8 cellular contexts compared by ENCODE assay signal in genomic region chr17:83051423-83052240, GRCh38. TPM values are rescaled to one million over a fixed set of nuclear protein-coding genes. Genes with fewer than 3 reads are reported as not detected.
DNase-seq lines count a peak whose midpoint lies in the region; ATAC-seq and TF ChIP-seq lines count a peak whose summit lies in the region.

No MANE protein-coding gene starts in this region.

- DNase-seq in DMS53 treated with DMSO at 0.1 percent for 48 hours (lab: John Stamatoyannopoulos, UW; ENCODE audit: unreplicated experiment) (peak; percentile 99), KG1 (lab: John Stamatoyannopoulos, UW) (peak; percentile 94), Peyer's patch (peak; percentile 95 to 99 (median 99)), fibroblast of gingiva (ENCODE audit: low read depth) (peak; percentile 97)
- peak; percentile 98 for DNase-seq in activated T-helper 1 cell treated with anti-CD3 and anti-CD28 coated beads, Interleukin-12 subunit alpha, Interleukin-12 subunit beta, Interleukin-2, Interleukin-4 antibody, amounts not matched to agents 30 ng/mL and 10 ng/mL and 1 ng/mL, durations not matched to agents 14 hours and 24 hours and 36 hours (ENCODE audit: low spot score)
- peak; percentile 97 to 100 (median 99) for DNase-seq in naive thymus-derived CD4-positive, alpha-beta T cell

- peak overlapping the region; percentile 58 to 87 (median 67) for H3K4me3 ChIP-seq in Peyer's patch
- H3K4me3 ChIP-seq in naive thymus-derived CD4-positive, alpha-beta T cell (ENCODE audit: low read length), result peak overlapping the region; percentile 75

- peaks cover 26% of the 10 kb centered on the region for H3K4me1 Mint-ChIP-seq in activated T-helper 1 cell treated with anti-CD3 and anti-CD28 coated beads, Interleukin-12 subunit alpha, Interleukin-12 subunit beta, Interleukin-2, Interleukin-4 antibody, amounts not matched to agents 30 ng/mL and 10 ng/mL and 1 ng/mL, durations not matched to agents 14 hours and 24 hours and 36 hours (ENCODE audit: low read depth)
- H3K4me1 Mint-ChIP-seq in naive thymus-derived CD4-positive, alpha-beta T cell, result peaks cover 17 to 38% (median 20%) of the 10 kb centered on the region in 7 donors
- peaks cover 43% of the 10 kb centered on the region for H3K4me1 Mint-ChIP-seq in stimulated activated memory B cell treated with anti-CD40 and anti-IgM and Interleukin-4, amounts not matched to agents 10 μg/mL and 1 μg/mL and 100 μg/mL, for 72 hours

- H3K27ac Mint-ChIP-seq in activated T-helper 1 cell treated with anti-CD3 and anti-CD28 coated beads, Interleukin-12 subunit alpha, Interleukin-12 subunit beta, Interleukin-2, Interleukin-4 antibody, amounts not matched to agents 30 ng/mL and 10 ng/mL and 1 ng/mL, durations not matched to agents 14 hours and 24 hours and 36 hours, result peak overlapping the region; percentile 84
- peak overlapping the region; percentile 56 to 94 (median 89) for H3K27ac Mint-ChIP-seq in naive thymus-derived CD4-positive, alpha-beta T cell
- H3K27ac Mint-ChIP-seq in stimulated activated memory B cell treated with anti-CD40 and anti-IgM and Interleukin-4, amounts not matched to agents 10 μg/mL and 1 μg/mL and 100 μg/mL, for 72 hours, result peak overlapping the region; percentile 71

- POLR2A ChIA-PET in naive thymus-derived CD4-positive, alpha-beta T cell (lab: Charles Lee), result interaction anchor here (0.6 to 1.1 kb wide), 9 partner anchors 11 to 229 kb away, joined by 3 to 5 read pairs (median 3); no protein-coding TSS in a partner anchor

- peak overlapping the region; percentile 85 to 94 (median 87) for H3K27ac ChIP-seq in Peyer's patch
- peak overlapping the region; percentile 91 for H3K27ac ChIP-seq in naive thymus-derived CD4-positive, alpha-beta T cell (ENCODE audit: low read depth, low read length)

- CTCF ChIA-PET in naive thymus-derived CD4-positive, alpha-beta T cell (lab: Charles Lee), result interaction anchor here (0.6 kb wide), 1 partner anchor 269 kb away, joined by 7 read pairs; no protein-coding TSS in a partner anchor

- H3K4me1 ChIP-seq in Peyer's patch, result peaks cover 0 to 16% (median 7%) of the 10 kb centered on the region in 4 donors
- H3K4me1 ChIP-seq in naive thymus-derived CD4-positive, alpha-beta T cell (ENCODE audit: control insufficient read depth in 2 of 2, insufficient read depth in 2 of 2, low read length in 2 of 2), result peaks cover 22 to 26% of the 10 kb centered on the region in 2 donors

- no peaks in the 10 kb centered on the region for H3K27me3 ChIP-seq in Peyer's patch
- no peaks in the 10 kb centered on the region for H3K27me3 ChIP-seq in naive thymus-derived CD4-positive, alpha-beta T cell (ENCODE audit: control insufficient read depth in 2 of 2, insufficient read depth in 2 of 2, low read length in 2 of 2)

- peaks cover 3% of the 10 kb centered on the region for H3K9me3 Mint-ChIP-seq in activated T-helper 1 cell treated with anti-CD3 and anti-CD28 coated beads, Interleukin-12 subunit alpha, Interleukin-12 subunit beta, Interleukin-2, Interleukin-4 antibody, amounts not matched to agents 30 ng/mL and 10 ng/mL and 1 ng/mL, durations not matched to agents 14 hours and 24 hours and 36 hours
- peaks cover 0 to 6% (median 0%) of the 10 kb centered on the region in 11 donors for H3K9me3 Mint-ChIP-seq in naive thymus-derived CD4-positive, alpha-beta T cell
- peaks cover 3% of the 10 kb centered on the region for H3K9me3 Mint-ChIP-seq in stimulated activated memory B cell treated with anti-CD40 and anti-IgM and Interleukin-4, amounts not matched to agents 10 μg/mL and 1 μg/mL and 100 μg/mL, for 72 hours

- H3K4me3 Mint-ChIP-seq in activated T-helper 1 cell treated with anti-CD3 and anti-CD28 coated beads, Interleukin-12 subunit alpha, Interleukin-12 subunit beta, Interleukin-2, Interleukin-4 antibody, amounts not matched to agents 30 ng/mL and 10 ng/mL and 1 ng/mL, durations not matched to agents 14 hours and 24 hours and 36 hours, result peak overlapping the region; percentile 90
- peak overlapping the region; percentile 68 to 91 (median 83) for H3K4me3 Mint-ChIP-seq in naive thymus-derived CD4-positive, alpha-beta T cell
- peak overlapping the region; percentile 83 for H3K4me3 Mint-ChIP-seq in stimulated activated memory B cell treated with anti-CD40 and anti-IgM and Interleukin-4, amounts not matched to agents 10 μg/mL and 1 μg/mL and 100 μg/mL, for 72 hours

- ATAC-seq in GM21723 (IDR thresholded peaks at IDR 0.05; ENCODE audit: unreplicated experiment), result peak; percentile 84
- peak; percentile 94 for ATAC-seq in naive thymus-derived CD4-positive, alpha-beta T cell
- ATAC-seq in stimulated activated memory B cell treated with anti-CD40 and anti-IgM and Interleukin-4, amounts not matched to agents 10 μg/mL and 1 μg/mL and 100 μg/mL, for 72 hours, result peak; percentile 96

- no peaks in the 10 kb centered on the region for H3K36me3 ChIP-seq in Peyer's patch
- H3K36me3 ChIP-seq in naive thymus-derived CD4-positive, alpha-beta T cell (ENCODE audit: control insufficient read depth in 2 of 3, insufficient read depth in 3 of 3, low read length in 3 of 3), result peaks cover 0 to 5% (median 0%) of the 10 kb centered on the region in 3 experiments

- H3K36me3 Mint-ChIP-seq in activated T-helper 1 cell treated with anti-CD3 and anti-CD28 coated beads, Interleukin-12 subunit alpha, Interleukin-12 subunit beta, Interleukin-2, Interleukin-4 antibody, amounts not matched to agents 30 ng/mL and 10 ng/mL and 1 ng/mL, durations not matched to agents 14 hours and 24 hours and 36 hours (ENCODE audit: low read depth), result peaks cover 9% of the 10 kb centered on the region
- peaks cover 2 to 16% (median 7%) of the 10 kb centered on the region in 5 donors for H3K36me3 Mint-ChIP-seq in naive thymus-derived CD4-positive, alpha-beta T cell
- peaks cover 11% of the 10 kb centered on the region for H3K36me3 Mint-ChIP-seq in stimulated activated memory B cell treated with anti-CD40 and anti-IgM and Interleukin-4, amounts not matched to agents 10 μg/mL and 1 μg/mL and 100 μg/mL, for 72 hours

- TF ChIP-seq CTCF in Peyer's patch (IDR thresholded peaks at IDR 0.05), result peak in 2 of 6 experiments; percentile 19 to 20

- intact Hi-C loops in activated T-helper 1 cell treated with anti-CD3 and anti-CD28 coated beads, Interleukin-12 subunit alpha, Interleukin-12 subunit beta, Interleukin-2, Interleukin-4 antibody, amounts not matched to agents 30 ng/mL and 10 ng/mL and 1 ng/mL, durations not matched to agents 14 hours and 24 hours and 36 hours (cut with micrococcal nuclease), result loop anchor here (1.0 to 5.0 kb wide), 7 partner anchors 28 to 403 kb away; partner anchors contain the start of genes FN3KRP, METRNL, TBCD and WDR45B
- intact Hi-C loops in naive thymus-derived CD4-positive, alpha-beta T cell (cut with micrococcal nuclease), result loop anchor here (1.0 to 5.0 kb wide), 9 partner anchors 28 to 594 kb away; partner anchors contain the start of genes WDR45B (in 2 of the 2), FN3KRP (in 1 of the 2), METRNL (in 1 of the 2) and NARF (in 1 of the 2)

- no peaks in the 10 kb centered on the region for H3K9me3 ChIP-seq in Peyer's patch
- H3K9me3 ChIP-seq in naive thymus-derived CD4-positive, alpha-beta T cell (ENCODE audit: control insufficient read depth in 2 of 3, low read length in 3 of 3), result no peaks in the 10 kb centered on the region

- TF ChIP-seq POLR2A in Peyer's patch (IDR thresholded peaks at IDR 0.05), result peak; percentile 76 to 83

- H3K27me3 Mint-ChIP-seq in activated T-helper 1 cell treated with anti-CD3 and anti-CD28 coated beads, Interleukin-12 subunit alpha, Interleukin-12 subunit beta, Interleukin-2, Interleukin-4 antibody, amounts not matched to agents 30 ng/mL and 10 ng/mL and 1 ng/mL, durations not matched to agents 14 hours and 24 hours and 36 hours (ENCODE audit: insufficient read depth), result no peaks in the 10 kb centered on the region
- no peaks in the 10 kb centered on the region for H3K27me3 Mint-ChIP-seq in naive thymus-derived CD4-positive, alpha-beta T cell
- H3K27me3 Mint-ChIP-seq in stimulated activated memory B cell treated with anti-CD40 and anti-IgM and Interleukin-4, amounts not matched to agents 10 μg/mL and 1 μg/mL and 100 μg/mL, for 72 hours, result no peaks in the 10 kb centered on the region

RNA-seq across cellular contexts. Expression of gene METRNL, which starts 27.8 kb away (rescaled TPM):
- 100 to 1,000 TPM in 3 of 4 donors, 10 to 100 TPM in 1; 73.4 to 170 (median 117) TPM for total RNA-seq in Peyer's patch
- 31.1 and 31.4 TPM in 2 replicates for total RNA-seq in activated T-helper 1 cell treated with anti-CD3 and anti-CD28 coated beads, Interleukin-12 subunit alpha, Interleukin-12 subunit beta, Interleukin-2, Interleukin-4 antibody, amounts not matched to agents 30 ng/mL and 10 ng/mL and 1 ng/mL, durations not matched to agents 14 hours and 24 hours and 36 hours
- total RNA-seq in naive thymus-derived CD4-positive, alpha-beta T cell, result 100 to 1,000 TPM in 1 of 5 experiments, 10 to 100 TPM in 2, 1 to 10 TPM in 2; 1.0 to 147 (median 10.3) TPM
- polyA plus RNA-seq in naive thymus-derived CD4-positive, alpha-beta T cell, result not detected

Comparison
In these comparisons a context has a peak if more than half of its experiments do, and no peak if none do; other contexts are left out.
1. Peak in every context shown above with its lines: DNase-seq, ATAC-seq, H3K4me3 ChIP-seq and H3K27ac ChIP-seq.